Comparison of ENCODE assay signal across 8 cellular contexts in genomic region chr1:181105134-181106021, GRCh38. TPM values are rescaled to one million over a fixed set of nuclear protein-coding genes. Genes with fewer than 3 reads are reported as not detected.
DNase-seq lines count a peak whose midpoint lies in the region; ATAC-seq and TF ChIP-seq lines count a peak whose summit lies in the region.

No MANE protein-coding gene starts in this region.

- peaks cover 73% of the 10 kb centered on the region for H3K4me1 Mint-ChIP-seq in activated CD4-positive, alpha-beta T cell treated with anti-CD3 and anti-CD28 coated beads, Interleukin-2, amount 10 ng/mL, durations not matched to agents 24 days and 14 days

- peaks cover 40% of the 10 kb centered on the region for H3K27me3 Mint-ChIP-seq in activated CD4-positive, alpha-beta T cell treated with anti-CD3 and anti-CD28 coated beads, Interleukin-2, amount 10 ng/mL, durations not matched to agents 24 days and 14 days

- peak overlapping the region; percentile 83 to 87 for H3K27ac ChIP-seq in coronary artery

- intact Hi-C loops in activated CD4-positive, alpha-beta T cell treated with anti-CD3 and anti-CD28 coated beads, Interleukin-2, amount 10 ng/mL, durations not matched to agents 24 days and 14 days (cut with micrococcal nuclease), result loop anchor here (1.0 to 2.0 kb wide), 2 partner anchors 17 to 475 kb away; partner anchors contain the start of gene IER5

- H3K9me3 Mint-ChIP-seq in activated CD4-positive, alpha-beta T cell treated with anti-CD3 and anti-CD28 coated beads, Interleukin-2, amount 10 ng/mL, durations not matched to agents 24 days and 14 days, result no peaks in the 10 kb centered on the region

- H3K36me3 Mint-ChIP-seq in activated CD4-positive, alpha-beta T cell treated with anti-CD3 and anti-CD28 coated beads, Interleukin-2, amount 10 ng/mL, durations not matched to agents 24 days and 14 days (ENCODE audit: low read depth), result no peaks in the 10 kb centered on the region

- no peak for TF ChIP-seq CTCF in coronary artery (IDR thresholded peaks at IDR 0.05)

- H3K4me3 Mint-ChIP-seq in activated CD4-positive, alpha-beta T cell treated with anti-CD3 and anti-CD28 coated beads, Interleukin-2, amount 10 ng/mL, durations not matched to agents 24 days and 14 days, result peak overlapping the region; percentile 86

- DNase-seq in AML-193 (lab: John Stamatoyannopoulos, UW) (peak; percentile 76 to 81), GM19238 (ENCODE audit: insufficient read length, low spot score) (peak; percentile 91), NCI-H510A treated with DMSO at 0.1 percent for 48 hours (lab: John Stamatoyannopoulos, UW) (peak; percentile 82), coronary artery (ENCODE audit: low spot score) (peak; percentile 96), left lobe of liver (ENCODE audit: low spot score) (peak; percentile 97)
- DNase-seq in activated CD4-positive, alpha-beta T cell treated with anti-CD3 and anti-CD28 coated beads, Interleukin-2, amount 10 ng/mL, durations not matched to agents 24 days and 14 days, result peak; percentile 97
- peak; percentile 90 to 94 for DNase-seq in stimulated activated CD4-positive, alpha-beta T cell treated with anti-CD3 and anti-CD28 coated beads, Interleukin-2, amount 100 ng/mL, for 24 hours

- peak overlapping the region; percentile 90 for H3K27ac Mint-ChIP-seq in activated CD4-positive, alpha-beta T cell treated with anti-CD3 and anti-CD28 coated beads, Interleukin-2, amount 10 ng/mL, durations not matched to agents 24 days and 14 days

- peak; percentile 87 for ATAC-seq in HG03432 (IDR thresholded peaks at IDR 0.05; ENCODE audit: unreplicated experiment)
- peak; percentile 94 for ATAC-seq in left lobe of liver

- peak overlapping the region; percentile 82 for H3K4me3 ChIP-seq in coronary artery

RNA-seq across cellular contexts. Expression of gene IER5, which starts 16.9 kb away (rescaled TPM):
- 48.3 and 48.6 TPM in 2 replicates for total RNA-seq in activated CD4-positive, alpha-beta T cell treated with anti-CD3 and anti-CD28 coated beads, Interleukin-2, amount 10 ng/mL, durations not matched to agents 24 days and 14 days
- 3.0 TPM for total RNA-seq in left lobe of liver

Comparison
In these comparisons a context has a peak if more than half of its experiments do, and no peak if none do; other contexts are left out.
1. Peak in every context shown above with its lines: DNase-seq, ATAC-seq, H3K4me3 ChIP-seq and H3K27ac ChIP-seq.
2. RNA of gene IER5, which starts 16.9 kb away (total RNA-seq): 48.3 to 48.6 TPM in activated CD4-positive, alpha-beta T cell treated with anti-CD3 and anti-CD28 coated beads, Interleukin-2, amount 10 ng/mL, durations not matched to agents 24 days and 14 days; 3.0 TPM in left lobe of liver (single experiment); every median in the first group is over 10 times any median in the second.